Comparison of ENCODE assay signal across 9 cellular contexts in genomic region chr7:107045980-107046379, GRCh38. TPM values are rescaled to one million over a fixed set of nuclear protein-coding genes. Genes with fewer than 3 reads are reported as not detected.
A peak's percentile ranks its signal among the peaks of the same experiment; 100 is the strongest.
DNase-seq lines count a peak whose midpoint lies in the region; ATAC-seq and TF ChIP-seq lines count a peak whose summit lies in the region.
"Had no signal": no experiment of that assay in that cellular context is flagged by ENCODE, and none has a peak within 500 bp of the region (broad histone marks: within the 10 kb centered on the region; RNA-seq: fewer than 3 reads in every experiment).

No MANE protein-coding gene starts in this region.

- H3K27me3 ChIP-seq in esophagus muscularis mucosa (no peaks in the 10 kb centered on the region), sigmoid colon (no peaks in the 10 kb centered on the region)

- peak overlapping the region; percentile 69 to 95 (median 92) for H3K4me3 ChIP-seq in esophagus muscularis mucosa
- peak overlapping the region in 3 of 4 donors; percentile 72 to 90 (median 82) for H3K4me3 ChIP-seq in sigmoid colon

- H3K4me1 ChIP-seq in esophagus muscularis mucosa (peaks cover 14 to 50% (median 41%) of the 10 kb centered on the region in 4 donors), sigmoid colon (peaks cover 0 to 21% (median 15%) of the 10 kb centered on the region in 4 donors)

- ATAC-seq in GM21825 (IDR thresholded peaks at IDR 0.05; ENCODE audit: unreplicated experiment) (no peak), GM19455 (IDR thresholded peaks at IDR 0.05; ENCODE audit: unreplicated experiment) (no peak), HG03095 (IDR thresholded peaks at IDR 0.05; ENCODE audit: unreplicated experiment) (no peak)

- DNase-seq in DMS79 treated with DMSO at 0.1 percent for 48 hours (lab: John Stamatoyannopoulos, UW) (peak; percentile 37), DMS79 (lab: John Stamatoyannopoulos, UW) (no peak), NCI-H460 (ENCODE audit: extremely low read depth, low read depth) (peak; percentile 26), esophagus muscularis mucosa (ENCODE audit: extremely low spot score) (no peak), sigmoid colon (no peak)
- DNase-seq: activated naive CD4-positive, alpha-beta T cell treated with Interleukin-2 at 50 U/mL for 16 hours had no signal

- TF ChIP-seq EP300 in esophagus muscularis mucosa (IDR thresholded peaks at IDR 0.05): no peak
- no peak for TF ChIP-seq EP300 in sigmoid colon (IDR thresholded peaks at IDR 0.05)

- H3K27ac ChIP-seq in esophagus muscularis mucosa (replicated peaks in 1 of 4) (peak overlapping the region in 1 of 4 donors; percentile 91), sigmoid colon (peak overlapping the region in 1 of 4 donors; percentile 79)

- H3K36me3 ChIP-seq in esophagus muscularis mucosa (no peaks in the 10 kb centered on the region), sigmoid colon (no peaks in the 10 kb centered on the region)

- 62% methylated on average over 1 of the region's 1 CpG for WGBS in esophagus muscularis mucosa
- WGBS in sigmoid colon, 2 donors: 7 to 56% methylated on average over 1 of the region's 1 CpG

- TF ChIP-seq POLR2A in esophagus muscularis mucosa (IDR thresholded peaks at IDR 0.05; ENCODE audit: low read depth) (no peak), sigmoid colon (IDR thresholded peaks at IDR 0.05) (no peak)

- intact Hi-C loops in esophagus muscularis mucosa (cut with DNase I): loop anchor here (10.0 kb wide), 1 partner anchor 99 kb away; no protein-coding TSS in a partner anchor
- intact Hi-C loops in sigmoid colon (cut with DNase I): loop anchor here (10.0 kb wide), 2 partner anchors 99 to 381 kb away; partner anchors contain the start of gene CCDC71L

- H3K9me3 ChIP-seq in esophagus muscularis mucosa (no peaks in the 10 kb centered on the region), sigmoid colon (no peaks in the 10 kb centered on the region)

- no peak for TF ChIP-seq CTCF in esophagus muscularis mucosa (IDR thresholded peaks at IDR 0.05)
- TF ChIP-seq CTCF in sigmoid colon (IDR thresholded peaks at IDR 0.05): no peak

RNA-seq across cellular contexts. Expression of gene PRKAR2B, which starts 1.5 kb away (rescaled TPM):
- 2.6 and 2.7 TPM in 2 replicates for total RNA-seq in NCI-H460 (2014; rRNA removed; shearing (Covaris generic))
- polyA plus RNA-seq in NCI-H460 (2014; cell fraction: nucleus; rRNA removed): 2.1 and 2.8 TPM in 2 replicates
- total RNA-seq in esophagus muscularis mucosa (100 to 1,000 TPM in 2 of 4 donors, 10 to 100 TPM in 2; 89.5 to 127 (median 102) TPM), sigmoid colon (10 to 100 TPM; 20.2 to 40.0 (median 31.2) TPM)
- polyA plus RNA-seq in sigmoid colon: 10 to 100 TPM in 2 of 3 donors, 1 to 10 TPM in 1; 8.1 to 12.6 (median 12.0) TPM

Comparison
In these comparisons a context has a peak if more than half of its experiments do, and no peak if none do; other contexts are left out.
1. DNase-seq: peak in DMS79 treated with DMSO at 0.1 percent for 48 hours (single experiment) and NCI-H460 (single experiment); none in DMS79 (single experiment), esophagus muscularis mucosa (single experiment) and sigmoid colon (single experiment).